Comparison of ENCODE assay signal across 26 cellular contexts in genomic region chr11:66231561-66231960, GRCh38. TPM values are rescaled to one million over a fixed set of nuclear protein-coding genes. Genes with fewer than 3 reads are reported as not detected.
A peak's percentile ranks its signal among the peaks of the same experiment; 100 is the strongest.
DNase-seq lines count a peak whose midpoint lies in the region; ATAC-seq and TF ChIP-seq lines count a peak whose summit lies in the region.
"Had no signal": no experiment of that assay in that cellular context is flagged by ENCODE, and none has a peak within 500 bp of the region (broad histone marks: within the 10 kb centered on the region; RNA-seq: fewer than 3 reads in every experiment).

No MANE protein-coding gene starts in this region.

- no peak overlapping the region for H3K4me3 Mint-ChIP-seq in activated naive CD4-positive, alpha-beta T cell treated with anti-CD3 and anti-CD28 coated beads, Interleukin-2, amount 10 ng/mL, durations not matched to agents 7 days and 5 days
- no peak overlapping the region for H3K4me3 Mint-ChIP-seq in neural progenitor cell
- H3K4me3 Mint-ChIP-seq: naive B cell; stimulated activated memory B cell treated with anti-CD40 and anti-IgM and Interleukin-4, amounts not matched to agents 10 μg/mL and 1 μg/mL and 100 μg/mL, for 72 hours had no signal

- CTCF ChIA-PET in activated naive CD4-positive, alpha-beta T cell treated with anti-CD3 and anti-CD28 coated beads, Interleukin-2, amount 10 ng/mL, durations not matched to agents 7 days and 5 days (lab: Charles Lee): no interaction called here
- CTCF ChIA-PET in HEK293T (lab: Yijun Ruan, JAX): no interaction called here

- no peaks in the 10 kb centered on the region for H3K4me1 Mint-ChIP-seq in activated naive CD4-positive, alpha-beta T cell treated with anti-CD3 and anti-CD28 coated beads, Interleukin-2, amount 10 ng/mL, durations not matched to agents 7 days and 5 days
- peaks cover 20% of the 10 kb centered on the region for H3K4me1 Mint-ChIP-seq in neural progenitor cell
- H3K4me1 Mint-ChIP-seq: CD4-positive, CD25-positive, alpha-beta regulatory T cell; stimulated activated memory B cell treated with anti-CD40 and anti-IgM and Interleukin-4, amounts not matched to agents 10 μg/mL and 1 μg/mL and 100 μg/mL, for 72 hours had no signal

- H3K4me3 ChIP-seq in neural progenitor cell: no peak overlapping the region
- H3K4me3 ChIP-seq: adrenal gland, thyroid gland had no signal

- H3K9me3 ChIP-seq in neural progenitor cell (ENCODE audit: low read depth): no peaks in the 10 kb centered on the region
- H3K9me3 ChIP-seq: adrenal gland, thyroid gland had no signal

- no peaks in the 10 kb centered on the region for H4K20me1 ChIP-seq in neural progenitor cell (ENCODE audit: low read depth)

- H3K9me3 Mint-ChIP-seq in activated naive CD4-positive, alpha-beta T cell treated with anti-CD3 and anti-CD28 coated beads, Interleukin-2, amount 10 ng/mL, durations not matched to agents 7 days and 5 days: no peaks in the 10 kb centered on the region
- H3K9me3 Mint-ChIP-seq in neural progenitor cell: no peaks in the 10 kb centered on the region
- H3K9me3 Mint-ChIP-seq: CD4-positive, CD25-positive, alpha-beta regulatory T cell; stimulated activated memory B cell treated with anti-CD40 and anti-IgM and Interleukin-4, amounts not matched to agents 10 μg/mL and 1 μg/mL and 100 μg/mL, for 72 hours had no signal

- no peaks in the 10 kb centered on the region for H3K4me1 ChIP-seq in neural progenitor cell
- H3K4me1 ChIP-seq: adrenal gland, foreskin keratinocyte, parathyroid adenoma had no signal

- TF ChIP-seq CTCF in neural progenitor cell (IDR thresholded peaks at IDR 0.05): no peak

- H3K27me3 ChIP-seq in neural progenitor cell: no peaks in the 10 kb centered on the region
- H3K27me3 ChIP-seq: adrenal gland, foreskin keratinocyte, thyroid gland had no signal

- no peak overlapping the region for H3K4me2 ChIP-seq in neural progenitor cell

- no peak overlapping the region for H2AFZ ChIP-seq in neural progenitor cell (replicated peaks)
- H2AFZ ChIP-seq: parathyroid adenoma had no signal

- peaks cover 63% of the 10 kb centered on the region for H3K36me3 Mint-ChIP-seq in activated naive CD4-positive, alpha-beta T cell treated with anti-CD3 and anti-CD28 coated beads, Interleukin-2, amount 10 ng/mL, durations not matched to agents 7 days and 5 days
- peaks cover 26% of the 10 kb centered on the region for H3K36me3 Mint-ChIP-seq in neural progenitor cell

- POLR2A ChIA-PET in HEK293T (lab: Yijun Ruan, JAX): no interaction called here

- peak overlapping the region; percentile 40 for H3K27ac Mint-ChIP-seq in activated naive CD4-positive, alpha-beta T cell treated with anti-CD3 and anti-CD28 coated beads, Interleukin-2, amount 10 ng/mL, durations not matched to agents 7 days and 5 days
- H3K27ac Mint-ChIP-seq in neural progenitor cell: no peak overlapping the region
- H3K27ac Mint-ChIP-seq: stimulated activated memory B cell treated with anti-CD40 and anti-IgM and Interleukin-4, amounts not matched to agents 10 μg/mL and 1 μg/mL and 100 μg/mL, for 72 hours had no signal

- no peaks in the 10 kb centered on the region for H3K27me3 Mint-ChIP-seq in activated naive CD4-positive, alpha-beta T cell treated with anti-CD3 and anti-CD28 coated beads, Interleukin-2, amount 10 ng/mL, durations not matched to agents 7 days and 5 days
- H3K27me3 Mint-ChIP-seq in neural progenitor cell (ENCODE audit: insufficient read depth, low read depth): no peaks in the 10 kb centered on the region
- H3K27me3 Mint-ChIP-seq: CD4-positive, CD25-positive, alpha-beta regulatory T cell; naive B cell; stimulated activated memory B cell treated with anti-CD40 and anti-IgM and Interleukin-4, amounts not matched to agents 10 μg/mL and 1 μg/mL and 100 μg/mL, for 72 hours had no signal

- H3K79me2 ChIP-seq in neural progenitor cell (ENCODE audit: low read depth): no peaks in the 10 kb centered on the region
- H3K79me2 ChIP-seq: parathyroid adenoma had no signal

- no peaks in the 10 kb centered on the region for H3K36me3 ChIP-seq in neural progenitor cell

- H3F3A ChIP-seq in neural progenitor cell (ENCODE audit: low read depth): no peaks in the 10 kb centered on the region

- no peak for ATAC-seq in GM18873 (IDR thresholded peaks at IDR 0.05; ENCODE audit: low FRiP score, unreplicated experiment)
- ATAC-seq: foreskin keratinocyte; sciatic nerve; stimulated activated memory B cell treated with anti-CD40 and anti-IgM and Interleukin-4, amounts not matched to agents 10 μg/mL and 1 μg/mL and 100 μg/mL, for 72 hours had no signal

- peak overlapping the region; percentile 20 for H3K9ac ChIP-seq in neural progenitor cell
- H3K9ac ChIP-seq: parathyroid adenoma had no signal

- no peak overlapping the region for H3K27ac ChIP-seq in neural progenitor cell
- H3K27ac ChIP-seq: adrenal gland, epithelial cell of prostate, foreskin keratinocyte, parathyroid adenoma, thyroid gland, WERI-Rb-1 had no signal

- DNase-seq in activated naive CD4-positive, alpha-beta T cell treated with anti-CD3 and anti-CD28 coated beads, Interleukin-2, amount 10 ng/mL, durations not matched to agents 7 days and 5 days: no peak
- DNase-seq in activated naive CD4-positive, alpha-beta T cell (lab: John Stamatoyannopoulos, UW): no peak
- peak; percentile 32 for DNase-seq in NCI-H1092 treated with DMSO at 0.1 percent for 48 hours (lab: John Stamatoyannopoulos, UW)
- peak; percentile 52 for DNase-seq in NCI-H748 (lab: John Stamatoyannopoulos, UW; ENCODE audit: unreplicated experiment)
- DNase-seq in neural progenitor cell (ENCODE audit: low spot score): no peak
- no peak for DNase-seq in occipital lobe (lab: John Stamatoyannopoulos, UW)
- DNase-seq in HEK293T (ENCODE audit: extremely low spot score): no peak
- DNase-seq: activated CD8-positive, alpha-beta memory T cell treated with anti-CD3 and anti-CD28 coated beads for 24 hours; adrenal gland; CD4-positive, CD25-positive, alpha-beta regulatory T cell; DND-41; foreskin keratinocyte; kidney glomerular epithelial cell; mesenchymal stem cell; naive B cell; NCI-H1436 treated with DMSO at 0.1 percent for 48 hours; NCI-H524; SHP77; thyroid gland; WERI-Rb-1 had no signal

TF ChIP-seq in HEK293T, 16 proteins besides CTCF, POLR2A, EP300 and RAD21:
- TF ChIP-seq HDGF (IDR thresholded peaks at IDR 0.05; ENCODE audit: borderline replicate concordance) (no peak), SP1 (IDR thresholded peaks at IDR 0.05) (no peak), ELF4 (IDR thresholded peaks at IDR 0.05) (no peak), NFRKB (IDR thresholded peaks at IDR 0.05) (no peak), L3MBTL2 (conservative IDR thresholded peaks at IDR 0.05) (no peak), PKNOX1 (IDR thresholded peaks at IDR 0.05) (no peak), SUZ12 (IDR thresholded peaks at IDR 0.05) (no peak), FOXK2 (IDR thresholded peaks at IDR 0.05) (no peak), LEF1 (IDR thresholded peaks at IDR 0.05; ENCODE audit: borderline replicate concordance) (no peak), ZNF384 (IDR thresholded peaks at IDR 0.05) (no peak)

RNA-seq across cellular contexts. Expression of gene KLC2, which starts 25.9 kb away (rescaled TPM):
- total RNA-seq in neural progenitor cell (ENCODE audit: low replicate concordance) (10.6 and 38.2 TPM in 2 replicates), occipital lobe (31.5 TPM)

RNA-seq across cellular contexts. Expression of gene RAB1B, which starts 36.9 kb away (rescaled TPM):
- total RNA-seq in neural progenitor cell (ENCODE audit: low replicate concordance) (54.0 and 85.5 TPM in 2 replicates), occipital lobe (28.9 TPM)

RNA-seq across cellular contexts. Expression of gene CNIH2, which starts 46.4 kb away (rescaled TPM):
- total RNA-seq in neural progenitor cell (ENCODE audit: low replicate concordance) (5.6 and 5.7 TPM in 2 replicates), occipital lobe (33.1 TPM)
- total RNA-seq: dermis microvascular lymphatic vessel endothelial cell, thyroid gland had no signal

RNA-seq across cellular contexts. Expression of gene YIF1A, which starts 57.4 kb away (rescaled TPM):
- 19.0 and 41.0 TPM in 2 replicates for total RNA-seq in neural progenitor cell (ENCODE audit: low replicate concordance)
- 32.4 TPM for total RNA-seq in occipital lobe

Comparison
In these comparisons a context has a peak if more than half of its experiments do, and no peak if none do; other contexts are left out.
1. DNase-seq: peak in NCI-H1092 treated with DMSO at 0.1 percent for 48 hours (single experiment) and NCI-H748 (single experiment); none in activated naive CD4-positive, alpha-beta T cell treated with anti-CD3 and anti-CD28 coated beads, Interleukin-2, amount 10 ng/mL, durations not matched to agents 7 days and 5 days (single experiment), activated naive CD4-positive, alpha-beta T cell (0 of 4), neural progenitor cell (single experiment), occipital lobe (single experiment) and HEK293T (single experiment).